In the genomic region with DNA sequence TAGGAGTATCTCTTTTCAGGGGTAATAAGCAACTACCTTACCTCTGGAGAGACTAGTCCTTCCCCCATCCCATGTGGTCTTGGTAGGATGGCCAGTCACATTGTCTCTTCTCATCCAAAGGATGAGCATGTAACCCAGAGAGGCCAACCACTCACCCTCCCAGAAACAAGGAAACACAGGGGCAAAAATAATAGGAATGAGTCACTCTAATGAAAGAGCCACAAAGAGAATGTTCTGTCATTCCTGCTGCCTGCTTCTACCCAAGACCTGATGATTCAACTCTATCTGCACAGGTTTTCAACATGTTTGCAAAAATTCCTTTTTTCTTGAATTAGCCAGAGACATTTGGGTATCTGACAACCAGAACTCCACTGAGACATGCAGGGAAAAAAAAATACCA, we compare ENCODE assay signal across 26 cellular contexts.
DNase-seq lines count a peak whose midpoint lies in the region; ATAC-seq and TF ChIP-seq lines count a peak whose summit lies in the region.
"Had no signal": no experiment of that assay in that cellular context is flagged by ENCODE, and none has a peak within 500 bp of the region (broad histone marks: within the 10 kb centered on the region; RNA-seq: fewer than 3 reads in every experiment).

No MANE protein-coding gene starts in this region.

- peaks cover 61% of the 10 kb centered on the region for H3K27me3 Mint-ChIP-seq in activated T-cell treated with anti-CD3 and anti-CD28 coated beads, Interleukin-2, amount 50 U/mL, for 4 hours (ENCODE audit: low read depth)

- H3K36me3 Mint-ChIP-seq in activated T-cell treated with anti-CD3 and anti-CD28 coated beads, Interleukin-2, amount 50 U/mL, for 4 hours (ENCODE audit: insufficient read depth): no peaks in the 10 kb centered on the region
- H3K36me3 Mint-ChIP-seq: CD8-positive, alpha-beta T cell; neural progenitor cell had no signal

- no peaks in the 10 kb centered on the region for H3K4me1 Mint-ChIP-seq in activated T-cell treated with anti-CD3 and anti-CD28 coated beads, Interleukin-2, amount 50 U/mL, for 4 hours (ENCODE audit: low read depth)

- TF ChIP-seq CTCF in brain microvascular endothelial cell (IDR thresholded peaks at IDR 0.05; ENCODE audit: low read depth, low read length, missing control alignments) (no peak), Peyer's patch (IDR thresholded peaks at IDR 0.05) (no peak)

- no peak overlapping the region for H3K4me3 ChIP-seq in brain microvascular endothelial cell (ENCODE audit: low read depth, low read length)
- no peak overlapping the region for H3K4me3 ChIP-seq in Peyer's patch
- H3K4me3 ChIP-seq: left lung, neural progenitor cell, prostate gland, skin epidermis, tibial nerve had no signal

- in situ Hi-C loops in brain microvascular endothelial cell (cut with HindIII; ENCODE audit: low pct_ligation_motif_present, low sequenced_read_pairs): no loop called here

- no peak overlapping the region for H3K4me3 Mint-ChIP-seq in activated T-cell treated with anti-CD3 and anti-CD28 coated beads, Interleukin-2, amount 50 U/mL, for 4 hours
- H3K4me3 Mint-ChIP-seq: activated CD8-positive, alpha-beta T cell treated with anti-CD3 and anti-CD28 coated beads, Interleukin-2, amount 10 ng/mL, durations not matched to agents 7 days and 5 days; activated naive CD4-positive, alpha-beta T cell treated with anti-CD3 and anti-CD28 coated beads for 36 hours; activated T-cell treated with anti-CD3 and anti-CD28 coated beads, Interleukin-2, amount 50 U/mL, for 24 hours; CD8-positive, alpha-beta T cell; neural progenitor cell; T-helper 2 cell treated with Interferon-gamma antibody and Interleukin-4, amounts not matched to agents 5 μg/mL and 100 μg/mL, for 36 hours had no signal

- no peaks in the 10 kb centered on the region for H3K4me1 ChIP-seq in Peyer's patch
- H3K4me1 ChIP-seq: left lung, neural progenitor cell, prostate gland, tibial nerve had no signal

- no peak overlapping the region for H3K27ac ChIP-seq in brain microvascular endothelial cell
- H3K27ac ChIP-seq in Peyer's patch: no peak overlapping the region
- H3K27ac ChIP-seq: left lung, neural progenitor cell, prostate gland, skin epidermis, tibial nerve had no signal

- H3K27me3 ChIP-seq in brain microvascular endothelial cell (replicated peaks) (no peaks in the 10 kb centered on the region), Peyer's patch (no peaks in the 10 kb centered on the region)
- H3K27me3 ChIP-seq: neural progenitor cell, tibial nerve had no signal

- peaks cover 5% of the 10 kb centered on the region for H3K9me3 Mint-ChIP-seq in activated T-cell treated with anti-CD3 and anti-CD28 coated beads, Interleukin-2, amount 50 U/mL, for 4 hours
- H3K9me3 Mint-ChIP-seq: activated T-cell treated with anti-CD3 and anti-CD28 coated beads, Interleukin-2, amount 50 U/mL, for 24 hours; CD8-positive, alpha-beta T cell; T-helper 2 cell treated with Interferon-gamma antibody and Interleukin-4, amounts not matched to agents 5 μg/mL and 100 μg/mL, for 36 hours had no signal

- no peak for ATAC-seq in activated T-cell treated with anti-CD3 and anti-CD28 coated beads, Interleukin-2, amount 50 U/mL, for 4 hours
- ATAC-seq: activated CD8-positive, alpha-beta T cell treated with anti-CD3 and anti-CD28 coated beads, Interleukin-2, amount 10 ng/mL, durations not matched to agents 7 days and 5 days; CD8-positive, alpha-beta T cell; left lung; stimulated activated naive CD8-positive, alpha-beta T cell treated with anti-CD3 and anti-CD28 coated beads, Interleukin-15, Interleukin-2, amounts not matched to agents 100 U/mL and 50 U/mL, for 24 hours had no signal

- no peaks in the 10 kb centered on the region for H3K36me3 ChIP-seq in brain microvascular endothelial cell (replicated peaks)
- H3K36me3 ChIP-seq in Peyer's patch: no peaks in the 10 kb centered on the region
- H3K36me3 ChIP-seq: left lung, neural progenitor cell, prostate gland, tibial nerve had no signal

- H3K9me3 ChIP-seq in Peyer's patch: peaks cover 0 to 3% (median 0%) of the 10 kb centered on the region in 4 donors
- H3K9me3 ChIP-seq: left lung, prostate gland had no signal

- DNase-seq in Daoy (ENCODE audit: low read depth): peak; percentile 61
- DNase-seq in M059J (ENCODE audit: low read depth): peak; percentile 59
- DNase-seq in brain microvascular endothelial cell: peak; percentile 5
- peak; percentile 99 for DNase-seq in kidney tubule cell (ENCODE audit: low spot score)
- DNase-seq in activated T-cell treated with anti-CD3 and anti-CD28 coated beads, Interleukin-2, amount 50 U/mL, for 4 hours: no peak
- DNase-seq in Peyer's patch: no peak
- no peak for DNase-seq in GF-D8 (lab: John Stamatoyannopoulos, UW)
- no peak for DNase-seq in T-helper 1 cell
- DNase-seq: activated CD4-positive, CD25-positive, alpha-beta regulatory T cell; activated CD8-positive, alpha-beta T cell treated with anti-CD3 and anti-CD28 coated beads, Interleukin-2, amount 10 ng/mL, durations not matched to agents 7 days and 5 days; activated naive CD4-positive, alpha-beta T cell treated with anti-CD3 and anti-CD28 coated beads for 36 hours; activated T-cell treated with anti-CD3 and anti-CD28 coated beads, Interleukin-2, amount 50 U/mL, for 24 hours; anterior cingulate cortex; CD8-positive, alpha-beta T cell; effector CD4-positive, alpha-beta T cell; left lung; NCI-H187 treated with DMSO at 0.1 percent for 48 hours; NCI-H2227 treated with DMSO at 0.1 percent for 48 hours; NCI-H82; OCI-M1; stimulated activated naive CD8-positive, alpha-beta T cell treated with anti-CD3 and anti-CD28 coated beads, Interleukin-15, Interleukin-2, amounts not matched to agents 100 U/mL and 50 U/mL, for 24 hours had no signal

- TF ChIP-seq POLR2A in Peyer's patch (IDR thresholded peaks at IDR 0.05): no peak

Comparison
In these comparisons a context has a peak if more than half of its experiments do, and no peak if none do; other contexts are left out.
1. DNase-seq: peak in Daoy (single experiment), M059J (single experiment), brain microvascular endothelial cell (single experiment) and kidney tubule cell (single experiment); none in activated T-cell treated with anti-CD3 and anti-CD28 coated beads, Interleukin-2, amount 50 U/mL, for 4 hours (single experiment), Peyer's patch (0 of 3), GF-D8 (single experiment) and T-helper 1 cell (0 of 5).